9 cellular contexts compared by ENCODE assay signal in genomic region chr14:61573748-61574513, GRCh38.
DNase-seq lines count a peak whose midpoint lies in the region; ATAC-seq, FAIRE-seq and TF ChIP-seq lines count a peak whose summit lies in the region.
"Had no signal": no experiment of that assay in that cellular context is flagged by ENCODE, and none has a peak within 500 bp of the region (broad histone marks: within the 10 kb centered on the region; RNA-seq: fewer than 3 reads in every experiment).

No MANE protein-coding gene starts in this region.

- peaks cover 18% of the 10 kb centered on the region for H3K4me1 ChIP-seq in fibroblast of lung (ENCODE audit: control insufficient read depth, extremely low read depth, insufficient read depth, low read length)
- peaks cover 64% of the 10 kb centered on the region for H3K4me1 ChIP-seq in SJCRH30

- TF ChIP-seq CTCF in fibroblast of lung (conservative IDR thresholded peaks at IDR 0.05 in 1 of 2, IDR thresholded peaks at IDR 0.05 in 1 of 2; ENCODE audit: low read depth in 1 of 2, low read length in 2 of 2) (no peak), D721Med (IDR thresholded peaks at IDR 0.05; ENCODE audit: insufficient read depth, missing control alignments) (no peak)

- H3K36me3 ChIP-seq in fibroblast of lung (ENCODE audit: control insufficient read depth, insufficient read depth, low read length) (no peaks in the 10 kb centered on the region), SJCRH30 (no peaks in the 10 kb centered on the region)

- H3K79me2 ChIP-seq in fibroblast of lung (ENCODE audit: control insufficient read depth, insufficient read depth, low read length): no peaks in the 10 kb centered on the region

- peaks cover 60% of the 10 kb centered on the region for H3K4me1 Mint-ChIP-seq in activated T-cell treated with anti-CD3 and anti-CD28 coated beads, Interleukin-2, amount 50 U/mL, for 4 hours (ENCODE audit: low read depth)

- ATAC-seq in activated T-cell treated with anti-CD3 and anti-CD28 coated beads, Interleukin-2, amount 50 U/mL, for 4 hours: peak; percentile 21 to 35
- no peak for ATAC-seq in GM21367 (IDR thresholded peaks at IDR 0.05; ENCODE audit: unreplicated experiment)

- peak overlapping the region in 2 of 4 experiments; percentile 17 to 32 for H3K4me3 ChIP-seq in fibroblast of lung (replicated peaks in 1 of 4; ENCODE audit: control extremely low read depth in 1 of 4, insufficient read depth in 1 of 4, low read depth in 3 of 4, low read length in 4 of 4)
- H3K4me3 ChIP-seq in SJCRH30: no peak overlapping the region

- no peaks in the 10 kb centered on the region for H3K36me3 Mint-ChIP-seq in activated T-cell treated with anti-CD3 and anti-CD28 coated beads, Interleukin-2, amount 50 U/mL, for 4 hours (ENCODE audit: insufficient read depth)

- no peak for TF ChIP-seq POLR2A in H54 (IDR thresholded peaks at IDR 0.05; ENCODE audit: low read depth, low read length)

- H3K9me3 Mint-ChIP-seq in activated T-cell treated with anti-CD3 and anti-CD28 coated beads, Interleukin-2, amount 50 U/mL, for 4 hours: no peaks in the 10 kb centered on the region

- H3K27me3 ChIP-seq in fibroblast of lung (ENCODE audit: control insufficient read depth, insufficient read depth, low read length) (no peaks in the 10 kb centered on the region), SJCRH30 (no peaks in the 10 kb centered on the region)

- no peak overlapping the region for H2AFZ ChIP-seq in fibroblast of lung (ENCODE audit: low read length)

- H3K9me3 ChIP-seq in fibroblast of lung (ENCODE audit: control insufficient read depth, insufficient read depth, low read depth, low read length) (no peaks in the 10 kb centered on the region), SJCRH30 (replicated peaks) (no peaks in the 10 kb centered on the region)

- no peak for DNase-seq in H54 (ENCODE audit: insufficient read length, low spot score)
- no peak for DNase-seq in activated T-cell treated with anti-CD3 and anti-CD28 coated beads, Interleukin-2, amount 50 U/mL, for 4 hours
- DNase-seq in fibroblast of lung (ENCODE audit: low read depth in 2 of 2): peak in 1 of 2 donors; percentile 81
- peak; percentile 89 for DNase-seq in renal cortical epithelial cell (ENCODE audit: low read depth)
- no peak for DNase-seq in D721Med (ENCODE audit: insufficient read length, low spot score)
- no peak for DNase-seq in SJCRH30
- DNase-seq in NCI-H2227 treated with DMSO at 0.1 percent for 48 hours (lab: John Stamatoyannopoulos, UW): no peak
- DNase-seq: KG1 had no signal

- H3K27me3 Mint-ChIP-seq in activated T-cell treated with anti-CD3 and anti-CD28 coated beads, Interleukin-2, amount 50 U/mL, for 4 hours (ENCODE audit: low read depth): no peaks in the 10 kb centered on the region

- FAIRE-seq in H54 (lab: Jason Lieb, UNC): peak; percentile 96
- no peak for FAIRE-seq in D721Med (lab: Jason Lieb, UNC)

- peak overlapping the region; percentile 67 for H3K27ac ChIP-seq in fibroblast of lung (ENCODE audit: insufficient read depth, low read length)
- H3K27ac ChIP-seq in SJCRH30: no peak overlapping the region

- H3K4me3 Mint-ChIP-seq in activated T-cell treated with anti-CD3 and anti-CD28 coated beads, Interleukin-2, amount 50 U/mL, for 4 hours: no peak overlapping the region

- peak overlapping the region; percentile 32 for H3K4me2 ChIP-seq in fibroblast of lung (ENCODE audit: extremely low read depth, insufficient read depth, low read length)

- peak overlapping the region; percentile 10 for H3K9ac ChIP-seq in fibroblast of lung (ENCODE audit: insufficient read depth, low read length)

- H4K20me1 ChIP-seq in fibroblast of lung (ENCODE audit: control insufficient read depth, extremely low read depth, insufficient read depth, low read length): no peaks in the 10 kb centered on the region
